8 cellular contexts compared by ENCODE assay signal in genomic region chr9:125374443-125375309, GRCh38.
DNase-seq lines count a peak whose midpoint lies in the region; ATAC-seq, FAIRE-seq and TF ChIP-seq lines count a peak whose summit lies in the region.

No MANE protein-coding gene starts in this region.

- H3K9ac ChIP-seq in mammary epithelial cell (ENCODE audit: insufficient read depth, low read length): no peak overlapping the region

- intact Hi-C loops in mammary epithelial cell (cut with micrococcal nuclease): loop anchor here (1.0 to 10.0 kb wide), 7 partner anchors 118 to 660 kb away; partner anchors contain the start of genes ARPC5L, GOLGA1, SCAI and WDR38

- ATAC-seq in GM21723 (IDR thresholded peaks at IDR 0.05; ENCODE audit: unreplicated experiment): peak; percentile 57
- ATAC-seq in HG03196 (IDR thresholded peaks at IDR 0.05; ENCODE audit: unreplicated experiment): no peak

- H3K9me3 ChIP-seq in mammary epithelial cell (replicated peaks; ENCODE audit: insufficient read depth, low read length): no peaks in the 10 kb centered on the region

- H3K27ac ChIP-seq in VCaP (peak overlapping the region; percentile 37; the same call in 1 of the 2 replicates), mammary epithelial cell (ENCODE audit: insufficient read depth, low read depth, low read length) (no peak overlapping the region)

- in situ Hi-C loops in mammary epithelial cell (cut with MboI; ENCODE audit: low sequenced_read_pairs in 2 of 2): loop anchor here in 1 of 2 donors (10.0 kb wide), 1 partner anchor 600 kb away; the partner anchor contains the start of genes NR6A1 and OLFML2A

- peak overlapping the region; percentile 18 to 50 (median 35) for H3K4me3 ChIP-seq in mammary epithelial cell (replicated peaks in 1 of 3; ENCODE audit: insufficient read depth in 1 of 3, low read depth in 2 of 3, low read length in 3 of 3)

- H3K4me2 ChIP-seq in mammary epithelial cell (ENCODE audit: insufficient read depth, low read depth, low read length): peak overlapping the region; percentile 80

- H2AFZ ChIP-seq in mammary epithelial cell (ENCODE audit: low read depth, low read length): no peak overlapping the region

- dilution Hi-C loops in mammary epithelial cell (cut with HindIII; ENCODE audit: low sequenced_read_pairs): loop anchor here (5.0 to 10.0 kb wide), 2 partner anchors 42 to 600 kb away; partner anchors contain the start of genes NR6A1 and OLFML2A

- BruUV-seq in mammary epithelial cell (replicated peaks; lab: Mats Ljungman, UMichigan): no TSS peak

- H3K27me3 ChIP-seq in mammary epithelial cell (ENCODE audit: insufficient read depth, low read length): no peaks in the 10 kb centered on the region

- DNase-seq in C1 segment of cervical spinal cord (lab: John Stamatoyannopoulos, UW): peak in 11 of 14 donors; percentile 7 to 51 (median 25)
- DNase-seq in NCI-H2107 treated with DMSO at 0.1 percent for 48 hours (lab: John Stamatoyannopoulos, UW; ENCODE audit: unreplicated experiment): peak; percentile 36
- DNase-seq in mammary epithelial cell: peak; percentile 37
- peak; percentile 57 for DNase-seq in stimulated activated CD4-positive, alpha-beta T cell treated with anti-CD3 and anti-CD28 coated beads, Interleukin-12 subunit alpha, Interleukin-12 subunit beta, amount 100 ng/mL, for 4 hours

- WGBS in mammary epithelial cell (ENCODE audit: low coverage, missing lambda C conversion rate): 18% methylated on average over 14 of the region's 24 CpGs

- no peaks in the 10 kb centered on the region for H4K20me1 ChIP-seq in mammary epithelial cell (ENCODE audit: insufficient read depth, low read length)

- no peaks in the 10 kb centered on the region for H3K79me2 ChIP-seq in mammary epithelial cell (ENCODE audit: insufficient read depth, low read length)

- H3K36me3 ChIP-seq in mammary epithelial cell (ENCODE audit: insufficient read depth, low read length): no peaks in the 10 kb centered on the region

- CTCF ChIA-PET in mammary epithelial cell (lab: Charles Lee; ENCODE audit: low non-redundant PET): interaction anchor here (0.5 kb wide), 1 partner anchor 16 kb away, joined by 3 read pairs; no protein-coding TSS in a partner anchor

- TF ChIP-seq CTCF in VCaP (conservative IDR thresholded peaks at IDR 0.05) (peak; percentile 90), mammary epithelial cell (conservative IDR thresholded peaks at IDR 0.05 in 1 of 2, IDR thresholded peaks at IDR 0.05 in 1 of 2; ENCODE audit: extremely low read depth in 1 of 2, insufficient read depth in 1 of 2, low read depth in 1 of 2, low read length in 2 of 2) (peak; percentile 59 to 86)

- FAIRE-seq in islet of Langerhans (lab: Jason Lieb, UNC): peak; percentile 9

- no peaks in the 10 kb centered on the region for H3K4me1 ChIP-seq in mammary epithelial cell (ENCODE audit: insufficient read depth, low read length)
